In genomic region chr9:126500600-126501382, GRCh38 we compare ENCODE assay signal across 8 cellular contexts.
DNase-seq lines count a peak whose midpoint lies in the region; ATAC-seq and TF ChIP-seq lines count a peak whose summit lies in the region.

No MANE protein-coding gene starts in this region.

- H3K27me3 Mint-ChIP-seq in T-cell, result peaks cover 9% of the 10 kb centered on the region in 2 donors

- TF ChIP-seq POLR2A in adrenal gland (IDR thresholded peaks at IDR 0.05), result no peak

- no peak overlapping the region for H3K27ac Mint-ChIP-seq in T-cell

- peak overlapping the region in 2 of 3 donors; percentile 47 to 67 for H3K4me3 Mint-ChIP-seq in T-cell

- no peak overlapping the region for H3K4me3 ChIP-seq in adrenal gland
- no peak overlapping the region for H3K4me3 ChIP-seq in psoas muscle

- H3K4me1 ChIP-seq in adrenal gland (replicated peaks in 1 of 2), result peaks cover 0 to 16% of the 10 kb centered on the region in 2 donors
- no peaks in the 10 kb centered on the region for H3K4me1 ChIP-seq in psoas muscle

- intact Hi-C loops in adrenal gland (cut with DNase I) (loop anchor here (2.0 to 5.0 kb wide), 3 partner anchors 56 to 282 kb away; no protein-coding TSS in a partner anchor), left cardiac atrium (cut with DNase I) (loop anchor here (1.0 to 5.0 kb wide), 2 partner anchors 57 to 62 kb away; no protein-coding TSS in a partner anchor), psoas muscle (cut with DNase I) (loop anchor here (1.0 to 5.0 kb wide), 2 partner anchors 57 to 58 kb away; no protein-coding TSS in a partner anchor)

- WGBS in adrenal gland, 4 donors, result 26 to 56% (median 30%) methylated on average over 10 to 37 of the region's 37 CpGs
- 36 to 41% (median 37%) methylated on average over 33 to 37 of the region's 37 CpGs for WGBS in psoas muscle, 3 donors

- H3K9me3 Mint-ChIP-seq in T-cell, result no peaks in the 10 kb centered on the region

- peaks cover 5 to 16% (median 14%) of the 10 kb centered on the region in 3 donors for H3K4me1 Mint-ChIP-seq in T-cell

- H3K36me3 Mint-ChIP-seq in T-cell, result no peaks in the 10 kb centered on the region

- no peaks in the 10 kb centered on the region for H3K9me3 ChIP-seq in adrenal gland (replicated peaks in 1 of 3)
- no peaks in the 10 kb centered on the region for H3K9me3 ChIP-seq in psoas muscle

- ATAC-seq in T-cell (replicated peaks in 1 of 4) (peak; percentile 65 to 78 (median 70)), left cardiac atrium (peak; percentile 77 to 79), psoas muscle (peak; percentile 76 to 86 (median 78)), HG03469 (IDR thresholded peaks at IDR 0.05; ENCODE audit: unreplicated experiment) (no peak), GM21737 (IDR thresholded peaks at IDR 0.05; ENCODE audit: unreplicated experiment) (no peak)

- POLR2A ChIA-PET in T-cell (lab: Charles Lee), result no interaction called here

- H3K36me3 ChIP-seq in adrenal gland (replicated peaks in 1 of 2) (peaks cover 0 to 13% of the 10 kb centered on the region in 2 donors), psoas muscle (ENCODE audit: insufficient read depth in 1 of 2, low read depth in 1 of 2) (peaks cover 0 to 21% of the 10 kb centered on the region in 2 donors)

- TF ChIP-seq CTCF in adrenal gland (IDR thresholded peaks at IDR 0.05), result peak; percentile 88 to 96 (median 94)
- peak; percentile 96 for TF ChIP-seq CTCF in psoas muscle (IDR thresholded peaks at IDR 0.05)

- peak; percentile 91 for DNase-seq in Daoy (ENCODE audit: low read depth)
- peak; percentile 69 for DNase-seq in M059J (ENCODE audit: low read depth)
- DNase-seq in T-cell, result peak; percentile 18 to 70 (median 58)
- peak; percentile 59 to 92 (median 75) for DNase-seq in adrenal gland
- peak; percentile 83 for DNase-seq in left cardiac atrium
- DNase-seq in psoas muscle, result peak; percentile 75 to 86

- H3K27me3 ChIP-seq in adrenal gland (no peaks in the 10 kb centered on the region), psoas muscle (ENCODE audit: insufficient read depth in 3 of 3, low read length in 2 of 3) (no peaks in the 10 kb centered on the region)

- CTCF ChIA-PET in T-cell (lab: Charles Lee), result interaction anchor here (1.8 to 4.6 kb wide), 2 partner anchors 57 kb away, joined by 11 to 31 read pairs; no protein-coding TSS in a partner anchor

- no peak overlapping the region for H3K27ac ChIP-seq in adrenal gland
- no peak overlapping the region for H3K27ac ChIP-seq in psoas muscle

Comparison
In these comparisons a context has a peak if more than half of its experiments do, and no peak if none do; other contexts are left out.
1. ATAC-seq: peak in T-cell (4 of 4), left cardiac atrium (2 of 2) and psoas muscle (4 of 4); none in HG03469 (single experiment) and GM21737 (single experiment).
2. Peak in every context shown above with its lines, with median percentiles within 50 percentile points of each other: DNase-seq.